Comparison of ENCODE assay signal across 15 cellular contexts in the genomic region with DNA sequence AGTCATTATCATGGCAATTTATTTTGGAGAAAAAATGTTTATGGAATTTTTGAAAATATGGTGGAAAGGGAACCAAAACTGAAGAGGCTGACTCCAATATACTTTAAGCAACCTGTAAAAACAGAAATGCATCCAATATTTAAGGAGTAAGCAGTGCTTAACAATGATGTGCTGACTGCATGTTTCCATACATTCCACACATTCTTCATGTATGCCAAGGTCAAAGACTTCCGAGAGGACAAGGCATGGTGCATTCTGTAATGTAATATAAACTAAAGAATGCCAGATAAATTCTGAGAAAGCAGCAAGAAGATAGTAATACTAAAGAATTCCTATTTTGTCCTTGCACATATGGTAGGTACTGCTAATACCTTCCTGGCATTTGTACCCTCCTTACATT.
DNase-seq lines count a peak whose midpoint lies in the region; ATAC-seq and TF ChIP-seq lines count a peak whose summit lies in the region.
"Had no signal": no experiment of that assay in that cellular context is flagged by ENCODE, and none has a peak within 500 bp of the region (broad histone marks: within the 10 kb centered on the region; RNA-seq: fewer than 3 reads in every experiment).

No MANE protein-coding gene starts in this region.

- no peaks in the 10 kb centered on the region for H3K9me3 Mint-ChIP-seq in GM23338

- H3K36me3 Mint-ChIP-seq in GM23338 (ENCODE audit: low read depth): no peaks in the 10 kb centered on the region
- H3K36me3 Mint-ChIP-seq: CD4-positive, CD25-positive, alpha-beta regulatory T cell had no signal

- H3K27me3 ChIP-seq in GM23338 (ENCODE audit: insufficient read depth): no peaks in the 10 kb centered on the region
- H3K27me3 ChIP-seq in foreskin keratinocyte: no peaks in the 10 kb centered on the region
- H3K27me3 ChIP-seq: BLaER1 treated with 17β-estradiol and CSF1 and Interleukin-3, amounts not matched to agents 10 nM and 100 nM had no signal

- H3K4me1 Mint-ChIP-seq in GM23338: no peaks in the 10 kb centered on the region
- H3K4me1 Mint-ChIP-seq: CD4-positive, CD25-positive, alpha-beta regulatory T cell; H9 had no signal

- H3K4me3 Mint-ChIP-seq in GM23338: no peak overlapping the region
- H3K4me3 Mint-ChIP-seq: CD4-positive, CD25-positive, alpha-beta regulatory T cell; H9 had no signal

- H3K9me2 ChIP-seq in GM23338 (ENCODE audit: insufficient read depth): no peaks in the 10 kb centered on the region

- H3K36me3 ChIP-seq in GM23338 (ENCODE audit: insufficient read depth): no peaks in the 10 kb centered on the region
- H3K36me3 ChIP-seq: BLaER1 treated with 17β-estradiol and CSF1 and Interleukin-3, amounts not matched to agents 10 nM and 100 nM had no signal

- DNase-seq in GM23338 (ENCODE audit: low spot score) (peak; percentile 9), RWPE1 (ENCODE audit: low spot score) (peak; percentile 13), foreskin keratinocyte (peak in 1 of 2 donors; percentile 3), retinal pigment epithelial cell (ENCODE audit: low read depth) (peak; percentile 34), SHP77 (lab: John Stamatoyannopoulos, UW) (no peak), NCI-H446 (lab: John Stamatoyannopoulos, UW) (no peak), occipital lobe (lab: John Stamatoyannopoulos, UW) (no peak)
- DNase-seq: 8988T; Calu3; CD4-positive, CD25-positive, alpha-beta regulatory T cell; DMS 273 treated with DMSO at 0.1 percent for 48 hours; DMS79; H9 had no signal

- POLR2A ChIA-PET in RWPE1 (lab: Yijun Ruan, JAX; ENCODE audit: low non-redundant PET): no interaction called here

- H2AFZ ChIP-seq in GM23338: no peak overlapping the region

- no peaks in the 10 kb centered on the region for H3F3A ChIP-seq in GM23338 (replicated peaks; ENCODE audit: low read depth)

- no peaks in the 10 kb centered on the region for H3K79me2 ChIP-seq in GM23338 (replicated peaks; ENCODE audit: insufficient read depth)

- H3K27ac ChIP-seq in GM23338 (ENCODE audit: low read depth) (no peak overlapping the region), RWPE1 (no peak overlapping the region), foreskin keratinocyte (no peak overlapping the region)
- H3K27ac ChIP-seq: BLaER1 treated with 17β-estradiol and CSF1 and Interleukin-3, amounts not matched to agents 10 nM and 100 nM had no signal

- no peaks in the 10 kb centered on the region for H3K27me3 Mint-ChIP-seq in GM23338 (ENCODE audit: insufficient read depth, low read depth, poor library complexity)
- H3K27me3 Mint-ChIP-seq: CD4-positive, CD25-positive, alpha-beta regulatory T cell had no signal

- TF ChIP-seq CTCF in GM23338 (conservative IDR thresholded peaks at IDR 0.05; ENCODE audit: low read depth in 2 of 2) (no peak), RWPE1 (conservative IDR thresholded peaks at IDR 0.05; ENCODE audit: low read depth) (no peak), foreskin keratinocyte (conservative IDR thresholded peaks at IDR 0.05) (no peak), retinal pigment epithelial cell (conservative IDR thresholded peaks at IDR 0.05; ENCODE audit: low read depth, low read length) (no peak)

- H3K4me1 ChIP-seq in GM23338 (ENCODE audit: insufficient read depth): no peaks in the 10 kb centered on the region
- H3K4me1 ChIP-seq in foreskin keratinocyte: no peaks in the 10 kb centered on the region
- H3K4me1 ChIP-seq: BLaER1 treated with 17β-estradiol and CSF1 and Interleukin-3, amounts not matched to agents 10 nM and 100 nM had no signal

- no peak overlapping the region for H3K4me3 ChIP-seq in GM23338
- H3K4me3 ChIP-seq in retinal pigment epithelial cell (ENCODE audit: low read length): no peak overlapping the region
- H3K4me3 ChIP-seq: BLaER1 treated with 17β-estradiol and CSF1 and Interleukin-3, amounts not matched to agents 10 nM and 100 nM; GM12878 had no signal

- H3K4me2 ChIP-seq in GM23338: no peak overlapping the region
- H3K4me2 ChIP-seq: BLaER1 treated with 17β-estradiol and CSF1 and Interleukin-3, amounts not matched to agents 10 nM and 100 nM had no signal

- H3K27ac Mint-ChIP-seq in GM23338: no peak overlapping the region
- H3K27ac Mint-ChIP-seq: CD4-positive, CD25-positive, alpha-beta regulatory T cell; H9 had no signal

- no peaks in the 10 kb centered on the region for H4K20me1 ChIP-seq in GM23338 (replicated peaks; ENCODE audit: insufficient read depth)
- H4K20me1 ChIP-seq: BLaER1 treated with 17β-estradiol and CSF1 and Interleukin-3, amounts not matched to agents 10 nM and 100 nM had no signal

- CTCF ChIA-PET in RWPE1 (lab: Yijun Ruan, JAX): no interaction called here

- ATAC-seq in GM23338 (no peak), foreskin keratinocyte (peak; percentile 51)
- ATAC-seq: GM12878 had no signal

TF ChIP-seq in GM23338, 12 proteins besides CTCF, POLR2A, EP300 and RAD21 (continues in another document):
- TF ChIP-seq, protein P1, sequence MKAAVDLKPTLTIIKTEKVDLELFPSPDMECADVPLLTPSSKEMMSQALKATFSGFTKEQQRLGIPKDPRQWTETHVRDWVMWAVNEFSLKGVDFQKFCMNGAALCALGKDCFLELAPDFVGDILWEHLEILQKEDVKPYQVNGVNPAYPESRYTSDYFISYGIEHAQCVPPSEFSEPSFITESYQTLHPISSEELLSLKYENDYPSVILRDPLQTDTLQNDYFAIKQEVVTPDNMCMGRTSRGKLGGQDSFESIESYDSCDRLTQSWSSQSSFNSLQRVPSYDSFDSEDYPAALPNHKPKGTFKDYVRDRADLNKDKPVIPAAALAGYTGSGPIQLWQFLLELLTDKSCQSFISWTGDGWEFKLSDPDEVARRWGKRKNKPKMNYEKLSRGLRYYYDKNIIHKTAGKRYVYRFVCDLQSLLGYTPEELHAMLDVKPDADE (IDR thresholded peaks at IDR 0.05): no peak
- TF ChIP-seq JUNB (IDR thresholded peaks at IDR 0.05; ENCODE audit: unreplicated experiment) (no peak), STAT1 (IDR thresholded peaks at IDR 0.05; ENCODE audit: unreplicated experiment) (no peak), POLR2AphosphoS5 (IDR thresholded peaks at IDR 0.05; ENCODE audit: low read depth) (no peak), EZH2 (IDR thresholded peaks at IDR 0.05; ENCODE audit: low read depth, unreplicated experiment) (no peak), CREB1 (CRISPR knock-in tag; IDR thresholded peaks at IDR 0.05; ENCODE audit: low read depth) (no peak), EZH2phosphoT487 (IDR thresholded peaks at IDR 0.05; ENCODE audit: unreplicated experiment) (no peak), ZNF331 (CRISPR knock-in tag; IDR thresholded peaks at IDR 0.05; ENCODE audit: low read depth) (no peak), NANOG (IDR thresholded peaks at IDR 0.05; ENCODE audit: borderline replicate concordance) (no peak)
- TF ChIP-seq, protein P2, sequence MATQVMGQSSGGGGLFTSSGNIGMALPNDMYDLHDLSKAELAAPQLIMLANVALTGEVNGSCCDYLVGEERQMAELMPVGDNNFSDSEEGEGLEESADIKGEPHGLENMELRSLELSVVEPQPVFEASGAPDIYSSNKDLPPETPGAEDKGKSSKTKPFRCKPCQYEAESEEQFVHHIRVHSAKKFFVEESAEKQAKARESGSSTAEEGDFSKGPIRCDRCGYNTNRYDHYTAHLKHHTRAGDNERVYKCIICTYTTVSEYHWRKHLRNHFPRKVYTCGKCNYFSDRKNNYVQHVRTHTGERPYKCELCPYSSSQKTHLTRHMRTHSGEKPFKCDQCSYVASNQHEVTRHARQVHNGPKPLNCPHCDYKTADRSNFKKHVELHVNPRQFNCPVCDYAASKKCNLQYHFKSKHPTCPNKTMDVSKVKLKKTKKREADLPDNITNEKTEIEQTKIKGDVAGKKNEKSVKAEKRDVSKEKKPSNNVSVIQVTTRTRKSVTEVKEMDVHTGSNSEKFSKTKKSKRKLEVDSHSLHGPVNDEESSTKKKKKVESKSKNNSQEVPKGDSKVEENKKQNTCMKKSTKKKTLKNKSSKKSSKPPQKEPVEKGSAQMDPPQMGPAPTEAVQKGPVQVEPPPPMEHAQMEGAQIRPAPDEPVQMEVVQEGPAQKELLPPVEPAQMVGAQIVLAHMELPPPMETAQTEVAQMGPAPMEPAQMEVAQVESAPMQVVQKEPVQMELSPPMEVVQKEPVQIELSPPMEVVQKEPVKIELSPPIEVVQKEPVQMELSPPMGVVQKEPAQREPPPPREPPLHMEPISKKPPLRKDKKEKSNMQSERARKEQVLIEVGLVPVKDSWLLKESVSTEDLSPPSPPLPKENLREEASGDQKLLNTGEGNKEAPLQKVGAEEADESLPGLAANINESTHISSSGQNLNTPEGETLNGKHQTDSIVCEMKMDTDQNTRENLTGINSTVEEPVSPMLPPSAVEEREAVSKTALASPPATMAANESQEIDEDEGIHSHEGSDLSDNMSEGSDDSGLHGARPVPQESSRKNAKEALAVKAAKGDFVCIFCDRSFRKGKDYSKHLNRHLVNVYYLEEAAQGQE (IDR thresholded peaks at IDR 0.05; ENCODE audit: unreplicated experiment): no peak

Comparison
In these comparisons a context has a peak if more than half of its experiments do, and no peak if none do; other contexts are left out.
1. DNase-seq: peak in GM23338 (single experiment), RWPE1 (single experiment) and retinal pigment epithelial cell (single experiment); none in SHP77 (0 of 2), NCI-H446 (0 of 2) and occipital lobe (single experiment).